In genomic region chr16:70725912-70726828, GRCh38 we compare ENCODE assay signal across 10 cellular contexts. TPM values are rescaled to one million over a fixed set of nuclear protein-coding genes. Genes with fewer than 3 reads are reported as not detected.
DNase-seq lines count a peak whose midpoint lies in the region; FAIRE-seq and TF ChIP-seq lines count a peak whose summit lies in the region.
"Had no signal": no experiment of that assay in that cellular context is flagged by ENCODE, and none has a peak within 500 bp of the region (broad histone marks: within the 10 kb centered on the region; RNA-seq: fewer than 3 reads in every experiment).

No MANE protein-coding gene starts in this region.

- H3K18ac ChIP-seq in mesenchymal stem cell (ENCODE audit: low read depth in 1 of 2, low read length in 2 of 2) (peak overlapping the region in 1 of 2 experiments; percentile 67), mesendoderm (ENCODE audit: low read length) (no peak overlapping the region)

- H2AK5ac ChIP-seq in mesenchymal stem cell (ENCODE audit: low read length, severe bottlenecking): no peak overlapping the region
- no peak overlapping the region for H2AK5ac ChIP-seq in mesendoderm (ENCODE audit: low read length)

- H2BK5ac ChIP-seq in mesenchymal stem cell (ENCODE audit: low read depth, low read length, poor library complexity, severe bottlenecking) (no peak overlapping the region), mesendoderm (ENCODE audit: low read length) (no peak overlapping the region)

- H3K9ac ChIP-seq in mesenchymal stem cell (ENCODE audit: low read length) (peak overlapping the region; percentile 75), subcutaneous abdominal adipose tissue (ENCODE audit: low read length in 5 of 5) (peak overlapping the region in 2 of 5 donors; percentile 18 to 42), mesendoderm (ENCODE audit: low read length) (no peak overlapping the region)

- peak overlapping the region; percentile 63 to 85 (median 76) for H3K27ac ChIP-seq in Peyer's patch
- H3K27ac ChIP-seq in esophagus squamous epithelium: peak overlapping the region; percentile 72 to 90 (median 80)
- no peak overlapping the region for H3K27ac ChIP-seq in mesenchymal stem cell (ENCODE audit: low read length, poor library complexity, severe bottlenecking)
- H3K27ac ChIP-seq in subcutaneous abdominal adipose tissue (ENCODE audit: low read depth, low read length): peak overlapping the region; percentile 26
- H3K27ac ChIP-seq in mesendoderm (ENCODE audit: low read depth, low read length): no peak overlapping the region

- FAIRE-seq in H54 (lab: Jason Lieb, UNC): no peak

- H3K79me1 ChIP-seq in mesenchymal stem cell (replicated peaks; ENCODE audit: low read length, poor library complexity, severe bottlenecking): peaks cover 7% of the 10 kb centered on the region
- no peaks in the 10 kb centered on the region for H3K79me1 ChIP-seq in mesendoderm (ENCODE audit: low read length)

- H3K36me3 ChIP-seq in Peyer's patch: peaks cover 0 to 25% (median 0%) of the 10 kb centered on the region in 3 donors
- H3K36me3 ChIP-seq in esophagus squamous epithelium: peaks cover 0 to 76% (median 3%) of the 10 kb centered on the region in 3 donors
- H3K36me3 ChIP-seq in mesenchymal stem cell (ENCODE audit: control insufficient read depth in 1 of 2, insufficient read depth in 2 of 2, low read depth in 1 of 2, low read length in 2 of 2): peaks cover 31 to 76% of the 10 kb centered on the region in 2 experiments
- peaks cover 0 to 43% (median 22%) of the 10 kb centered on the region in 5 donors for H3K36me3 ChIP-seq in subcutaneous abdominal adipose tissue (ENCODE audit: control insufficient read depth in 5 of 5, insufficient read depth in 5 of 5, low read length in 5 of 5)
- H3K36me3 ChIP-seq in mesendoderm (ENCODE audit: control insufficient read depth, insufficient read depth, low read length): no peaks in the 10 kb centered on the region

- no peak overlapping the region for H2BK15ac ChIP-seq in mesenchymal stem cell (ENCODE audit: low read depth, poor library complexity, severe bottlenecking)
- no peak overlapping the region for H2BK15ac ChIP-seq in mesendoderm (replicated peaks; ENCODE audit: low read depth)

- H3K4ac ChIP-seq in mesenchymal stem cell (ENCODE audit: low read depth in 1 of 2, low read length in 2 of 2) (no peak overlapping the region), mesendoderm (ENCODE audit: low read depth, low read length) (no peak overlapping the region)

- H4K8ac ChIP-seq in mesenchymal stem cell (ENCODE audit: low read length) (no peak overlapping the region), mesendoderm (ENCODE audit: low read depth, low read length) (no peak overlapping the region)

- no peak for DNase-seq in Peyer's patch
- DNase-seq in esophagus squamous epithelium (lab: John Stamatoyannopoulos, UW): no peak
- DNase-seq in mesenchymal stem cell: no peak
- DNase-seq in EL: no peak
- no peak for DNase-seq in NCI-H2081 (lab: John Stamatoyannopoulos, UW)
- no peak for DNase-seq in mesendoderm
- DNase-seq in H54 (ENCODE audit: insufficient read length, low spot score): no peak
- DNase-seq: NCI-H510A treated with DMSO at 0.1 percent for 48 hours, T-helper 17 cell had no signal

- H2AFZ ChIP-seq in mesenchymal stem cell (ENCODE audit: low read depth, low read length): no peak overlapping the region

- no peaks in the 10 kb centered on the region for H3K79me2 ChIP-seq in mesendoderm (ENCODE audit: control insufficient read depth, insufficient read depth, low read length)

- H3K9me3 ChIP-seq in Peyer's patch (no peaks in the 10 kb centered on the region), esophagus squamous epithelium (no peaks in the 10 kb centered on the region), mesenchymal stem cell (ENCODE audit: control insufficient read depth, low read length) (no peaks in the 10 kb centered on the region), subcutaneous abdominal adipose tissue (ENCODE audit: control insufficient read depth in 5 of 5, low read length in 5 of 5) (no peaks in the 10 kb centered on the region)

- intact Hi-C loops in esophagus squamous epithelium (cut with DNase I): no loop called here

- no peak overlapping the region for H2BK120ac ChIP-seq in mesenchymal stem cell (ENCODE audit: low read depth, low read length)
- no peak overlapping the region for H2BK120ac ChIP-seq in mesendoderm (ENCODE audit: low read depth, low read length)

- TF ChIP-seq CTCF in Peyer's patch (IDR thresholded peaks at IDR 0.05) (no peak), esophagus squamous epithelium (IDR thresholded peaks at IDR 0.05) (no peak)

- H3K4me1 ChIP-seq in Peyer's patch: peaks cover 0 to 18% (median 0%) of the 10 kb centered on the region in 4 donors
- H3K4me1 ChIP-seq in esophagus squamous epithelium: peaks cover 16 to 53% (median 28%) of the 10 kb centered on the region in 3 donors
- peaks cover 2% of the 10 kb centered on the region for H3K4me1 ChIP-seq in mesenchymal stem cell (ENCODE audit: control insufficient read depth, insufficient read depth, low read depth, low read length)
- H3K4me1 ChIP-seq in subcutaneous abdominal adipose tissue (ENCODE audit: control insufficient read depth in 5 of 5, insufficient read depth in 5 of 5, low read length in 5 of 5): peaks cover 7 to 27% (median 26%) of the 10 kb centered on the region in 5 donors
- H3K4me1 ChIP-seq in mesendoderm (ENCODE audit: control insufficient read depth, low read depth, low read length): peaks cover 2% of the 10 kb centered on the region

- no peak overlapping the region for H4K5ac ChIP-seq in mesendoderm (ENCODE audit: low read length)

- H3K23ac ChIP-seq in mesenchymal stem cell (ENCODE audit: low read length in 2 of 2) (no peak overlapping the region), mesendoderm (ENCODE audit: low read length) (no peak overlapping the region)

- H3K4me2 ChIP-seq in mesenchymal stem cell (ENCODE audit: low read length, poor library complexity, severe bottlenecking): no peak overlapping the region
- H3K4me2 ChIP-seq in mesendoderm (ENCODE audit: low read length): no peak overlapping the region

- H3K4me3 ChIP-seq in Peyer's patch (no peak overlapping the region), esophagus squamous epithelium (peak overlapping the region in 1 of 4 donors; percentile 15), mesenchymal stem cell (ENCODE audit: insufficient read depth in 1 of 2, low read depth in 1 of 2, low read length in 2 of 2) (no peak overlapping the region), subcutaneous abdominal adipose tissue (ENCODE audit: low read depth in 1 of 5, low read length in 5 of 5) (peak overlapping the region in 1 of 5 donors; percentile 17), mesendoderm (ENCODE audit: low read length) (no peak overlapping the region)

- no peak overlapping the region for H3K14ac ChIP-seq in mesenchymal stem cell (ENCODE audit: low read length in 2 of 2)

- H3K27me3 ChIP-seq in Peyer's patch (no peaks in the 10 kb centered on the region), esophagus squamous epithelium (no peaks in the 10 kb centered on the region), mesenchymal stem cell (ENCODE audit: control insufficient read depth in 1 of 2, insufficient read depth in 1 of 2, low read length in 2 of 2) (no peaks in the 10 kb centered on the region), subcutaneous abdominal adipose tissue (ENCODE audit: control insufficient read depth in 5 of 5, insufficient read depth in 4 of 5, low read length in 5 of 5) (no peaks in the 10 kb centered on the region), mesendoderm (ENCODE audit: insufficient read depth, low read length, poor library complexity) (no peaks in the 10 kb centered on the region)

- 65 to 79% methylated on average over 15 to 19 of the region's 31 CpGs for WGBS in esophagus squamous epithelium, 2 donors
- WGBS in mesenchymal stem cell: 92% methylated on average over 30 of the region's 31 CpGs
- WGBS in mesendoderm (ENCODE audit: extremely low coverage, insufficient coverage, low lambda C conversion rate): no CpG with 5 or more reads among the region's 31 CpGs

- peak overlapping the region in 1 of 2 experiments; percentile 33 for H2BK12ac ChIP-seq in mesenchymal stem cell (ENCODE audit: low read length in 2 of 2)

- TF ChIP-seq POLR2A in Peyer's patch (IDR thresholded peaks at IDR 0.05): no peak
- TF ChIP-seq POLR2A in esophagus squamous epithelium (IDR thresholded peaks at IDR 0.05): no peak
- TF ChIP-seq POLR2A in H54 (IDR thresholded peaks at IDR 0.05; ENCODE audit: low read depth, low read length): no peak

- H4K91ac ChIP-seq in mesenchymal stem cell (ENCODE audit: low read length): no peak overlapping the region

- H3K56ac ChIP-seq in mesendoderm (ENCODE audit: low read length): no peak overlapping the region

RNA-seq across cellular contexts. Expression of gene MTSS2, which starts 40.3 kb away (rescaled TPM):
- total RNA-seq in Peyer's patch (100 to 1,000 TPM in 1 of 4 donors, 10 to 100 TPM in 3; 12.1 to 115 (median 30.4) TPM), esophagus squamous epithelium (10 to 100 TPM; 15.5 to 39.7 (median 27.5) TPM)
- polyA plus RNA-seq in mesenchymal stem cell (2013, experiment 1 of 2): 105 TPM
- polyA plus RNA-seq in mesenchymal stem cell (2013, experiment 2 of 2): 103 TPM
- 43.1 TPM for polyA plus RNA-seq in mesendoderm (2013, experiment 1 of 2)
- 46.9 TPM for polyA plus RNA-seq in mesendoderm (2013, experiment 2 of 2)

Comparison
In these comparisons a context has a peak if more than half of its experiments do, and no peak if none do; other contexts are left out.
1. H3K27ac ChIP-seq: peak in Peyer's patch (4 of 4), esophagus squamous epithelium (4 of 4) and subcutaneous abdominal adipose tissue (single experiment); none in mesenchymal stem cell (single experiment) and mesendoderm (single experiment).